In genomic region chr1:83931658-83932253, GRCh38 we compare ENCODE assay signal across 8 cellular contexts.
DNase-seq lines count a peak whose midpoint lies in the region; ATAC-seq and TF ChIP-seq lines count a peak whose summit lies in the region.

No MANE protein-coding gene starts in this region.

- no peaks in the 10 kb centered on the region for H3K36me3 Mint-ChIP-seq in activated CD4-positive, alpha-beta memory T cell treated with anti-CD3 and anti-CD28 coated beads, Interleukin-2, amount 10 ng/mL, durations not matched to agents 7 days and 5 days (ENCODE audit: low read depth)

- H2AK5ac ChIP-seq in trophoblast cell (ENCODE audit: low read length), result no peak overlapping the region

- no peaks in the 10 kb centered on the region for H4K20me1 ChIP-seq in HCT116 (ENCODE audit: insufficient read depth)

- no peak overlapping the region for H3K23ac ChIP-seq in trophoblast cell (ENCODE audit: low read length)

- no peaks in the 10 kb centered on the region for H3K9me3 Mint-ChIP-seq in activated CD4-positive, alpha-beta memory T cell treated with anti-CD3 and anti-CD28 coated beads, Interleukin-2, amount 10 ng/mL, durations not matched to agents 7 days and 5 days

- H3K4me1 ChIP-seq in HCT116 (ENCODE audit: control insufficient read depth in 1 of 2, insufficient read depth in 2 of 2, low read length in 2 of 2) (peaks cover 0 to 4% of the 10 kb centered on the region in 2 experiments; a peak in 1 of 4 replicates), foreskin keratinocyte (no peaks in the 10 kb centered on the region), trophoblast cell (ENCODE audit: control insufficient read depth in 1 of 2, insufficient read depth in 2 of 2, low read length in 2 of 2) (no peaks in the 10 kb centered on the region)

- CTCF ChIA-PET in HCT116 (lab: Charles Lee), result interaction anchor here (1.0 to 1.6 kb wide), 5 partner anchors 11 to 204 kb away, joined by 3 to 23 read pairs (median 3); no protein-coding TSS in a partner anchor
- CTCF ChIA-PET in activated CD4-positive, alpha-beta memory T cell treated with anti-CD3 and anti-CD28 coated beads, Interleukin-2, amount 10 ng/mL, durations not matched to agents 7 days and 5 days (lab: Charles Lee), result interaction anchor here (0.8 to 2.2 kb wide), 4 partner anchors 191 to 840 kb away, joined by 3 to 17 read pairs (median 5); no protein-coding TSS in a partner anchor

- no peak overlapping the region for H2BK120ac ChIP-seq in trophoblast cell (ENCODE audit: insufficient read depth, low read length, poor library complexity)

- H3K9ac ChIP-seq in HCT116 (ENCODE audit: low read length), result no peak overlapping the region
- H3K9ac ChIP-seq in trophoblast cell (ENCODE audit: low read length), result no peak overlapping the region

- no peaks in the 10 kb centered on the region for H3K79me2 ChIP-seq in HCT116 (ENCODE audit: insufficient read depth, low read length)
- H3K79me2 ChIP-seq in trophoblast cell (ENCODE audit: control insufficient read depth, insufficient read depth, low read length, poor library complexity), result no peaks in the 10 kb centered on the region

- no peak overlapping the region for H2BK5ac ChIP-seq in trophoblast cell (ENCODE audit: low read depth, low read length, poor library complexity)

- RAD21 ChIA-PET in HCT116 (lab: Charles Lee; ENCODE audit: low non-redundant PET in 1 of 2, low total read pairs in 2 of 2, uncharacterized antibody in 2 of 2, unreplicated experiment in 2 of 2), result interaction anchor here (1.1 to 1.4 kb wide), 3 partner anchors 191 to 192 kb away, joined by 3 to 6 read pairs (median 3); no protein-coding TSS in a partner anchor

- H3K4me3 Mint-ChIP-seq in activated CD4-positive, alpha-beta memory T cell treated with anti-CD3 and anti-CD28 coated beads, Interleukin-2, amount 10 ng/mL, durations not matched to agents 7 days and 5 days, result no peak overlapping the region

- H3K4me2 ChIP-seq in HCT116 (ENCODE audit: low read length) (no peak overlapping the region), trophoblast cell (ENCODE audit: low read length) (no peak overlapping the region)

- TF ChIP-seq POLR2A in HCT116 (IDR thresholded peaks at IDR 0.05; ENCODE audit: borderline replicate concordance, extremely low read depth, insufficient read depth, insufficient read length), result no peak

- no peak overlapping the region for H4K91ac ChIP-seq in trophoblast cell (ENCODE audit: low read depth, low read length)

- peak; percentile 59 for DNase-seq in ACHN
- peak; percentile 7 for DNase-seq in GDM1 (lab: John Stamatoyannopoulos, UW)
- peak; percentile 39 for DNase-seq in HCT116 (ENCODE audit: low read depth, low spot score)
- DNase-seq in NCI-H2029 (lab: John Stamatoyannopoulos, UW), result peak; percentile 19
- DNase-seq in foreskin keratinocyte, result peak in 1 of 2 donors; percentile 29
- DNase-seq in trophoblast cell, result peak; percentile 6 to 74
- no peak for DNase-seq in activated CD4-positive, alpha-beta memory T cell treated with anti-CD3 and anti-CD28 coated beads, Interleukin-2, amount 10 ng/mL, durations not matched to agents 7 days and 5 days

- H3K4me3 ChIP-seq in HCT116 (replicated peaks in 1 of 2; ENCODE audit: low read depth in 1 of 2, low read length in 2 of 2) (no peak overlapping the region), WI38 (ENCODE audit: low read depth, low read length) (no peak overlapping the region), trophoblast cell (ENCODE audit: low read depth, low read length) (no peak overlapping the region)

- H3K14ac ChIP-seq in trophoblast cell (ENCODE audit: low read length), result no peak overlapping the region

- no peak overlapping the region for H4K8ac ChIP-seq in trophoblast cell (ENCODE audit: low read depth, low read length)

- no peak overlapping the region for H3K27ac Mint-ChIP-seq in activated CD4-positive, alpha-beta memory T cell treated with anti-CD3 and anti-CD28 coated beads, Interleukin-2, amount 10 ng/mL, durations not matched to agents 7 days and 5 days

- H3K27ac ChIP-seq in HCT116 (ENCODE audit: low read depth, low read length) (no peak overlapping the region), foreskin keratinocyte (no peak overlapping the region), trophoblast cell (ENCODE audit: low read depth, low read length) (no peak overlapping the region)

- peak; percentile 88 for TF ChIP-seq RAD21 in HCT116 (IDR thresholded peaks at IDR 0.05; ENCODE audit: low read depth)

- H3K79me1 ChIP-seq in trophoblast cell (ENCODE audit: low read length), result no peaks in the 10 kb centered on the region

- WGBS in trophoblast cell (ENCODE audit: extremely low coverage, insufficient coverage, insufficient read length), result no CpG with 5 or more reads among the region's 2 CpGs

- no TSS peak for BruUV-seq in HCT116 (replicated peaks; lab: Mats Ljungman, UMichigan)

- no peaks in the 10 kb centered on the region for H3K9me2 ChIP-seq in HCT116 (ENCODE audit: insufficient read depth)

- no peaks in the 10 kb centered on the region for H3K4me1 Mint-ChIP-seq in activated CD4-positive, alpha-beta memory T cell treated with anti-CD3 and anti-CD28 coated beads, Interleukin-2, amount 10 ng/mL, durations not matched to agents 7 days and 5 days

- peaks cover 12% of the 10 kb centered on the region for H3K27me3 Mint-ChIP-seq in activated CD4-positive, alpha-beta memory T cell treated with anti-CD3 and anti-CD28 coated beads, Interleukin-2, amount 10 ng/mL, durations not matched to agents 7 days and 5 days

- POLR2A ChIA-PET in HCT116 (lab: Charles Lee), result no interaction called here
- POLR2A ChIA-PET in activated CD4-positive, alpha-beta memory T cell treated with anti-CD3 and anti-CD28 coated beads, Interleukin-2, amount 10 ng/mL, durations not matched to agents 7 days and 5 days (lab: Charles Lee), result no interaction called here

- H3K18ac ChIP-seq in trophoblast cell (ENCODE audit: low read length), result no peak overlapping the region

- no peaks in the 10 kb centered on the region for H3K36me3 ChIP-seq in HCT116 (ENCODE audit: control insufficient read depth in 1 of 2, insufficient read depth in 2 of 2, low read length in 2 of 2)
- no peaks in the 10 kb centered on the region for H3K36me3 ChIP-seq in trophoblast cell (ENCODE audit: control insufficient read depth in 1 of 2, insufficient read depth in 2 of 2, low read length in 2 of 2)

- H2BK12ac ChIP-seq in trophoblast cell (ENCODE audit: low read length), result no peak overlapping the region

- no peak overlapping the region for H2AFZ ChIP-seq in HCT116 (ENCODE audit: low read depth, low read length, poor library complexity, severe bottlenecking)
- no peak overlapping the region for H2AFZ ChIP-seq in trophoblast cell (ENCODE audit: insufficient read depth, low read length, poor library complexity)

- TF ChIP-seq CTCF in HCT116 (IDR thresholded peaks at IDR 0.05 in 2 of 3, conservative IDR thresholded peaks at IDR 0.05 in 1 of 3; ENCODE audit: borderline replicate concordance in 1 of 3, insufficient read depth in 1 of 3, low read depth in 2 of 3, low read length in 2 of 3), result peak; percentile 68 to 82 (median 81); a peak in 5 of 6 replicates
- peak; percentile 53; the same call in 1 of the 2 replicates for TF ChIP-seq CTCF in WI38 (IDR thresholded peaks at IDR 0.05; ENCODE audit: low read depth, low read length)
- peak; percentile 90 for TF ChIP-seq CTCF in foreskin keratinocyte (conservative IDR thresholded peaks at IDR 0.05)

- no peak overlapping the region for H4K12ac ChIP-seq in trophoblast cell (ENCODE audit: low read depth, low read length)

- ATAC-seq in HCT116 (peak; percentile 88), foreskin keratinocyte (peak; percentile 79)

- H3K27me3 ChIP-seq in HCT116 (ENCODE audit: insufficient read depth, low read length), result no peaks in the 10 kb centered on the region
- no peaks in the 10 kb centered on the region for H3K27me3 ChIP-seq in foreskin keratinocyte
- no peaks in the 10 kb centered on the region for H3K27me3 ChIP-seq in trophoblast cell (ENCODE audit: insufficient read depth, low read length)

- intact Hi-C loops in HCT116 (cut with micrococcal nuclease), result loop anchor here (1.0 to 10.0 kb wide), 5 partner anchors 17 to 823 kb away; no protein-coding TSS in a partner anchor

- H3K9me3 ChIP-seq in HCT116 (ENCODE audit: control insufficient read depth in 1 of 2, insufficient read depth in 1 of 2, low read depth in 1 of 2, low read length in 2 of 2) (no peaks in the 10 kb centered on the region), trophoblast cell (ENCODE audit: insufficient read depth, low read depth, low read length) (no peaks in the 10 kb centered on the region)

- in situ Hi-C loops in ACHN (cut with HindIII; ENCODE audit: low pct_ligation_motif_present, low pct_unique_long_range_greater_than_20kb, low sequenced_read_pairs), result no loop called here

- no peak overlapping the region for H3K4ac ChIP-seq in trophoblast cell (ENCODE audit: low read depth, low read length)

TF ChIP-seq in HCT116, 20 proteins besides CTCF, POLR2A, EP300 and RAD21 (continues in another document):
- no peak for TF ChIP-seq FOSL1 (IDR thresholded peaks at IDR 0.05; ENCODE audit: low read depth)
- TF ChIP-seq EZH2 (IDR thresholded peaks at IDR 0.05), result no peak
- TF ChIP-seq ATF3 (IDR thresholded peaks at IDR 0.05), result no peak
- TF ChIP-seq SP1 (IDR thresholded peaks at IDR 0.05; ENCODE audit: low read depth), result peak; percentile 13; the same call in 1 of the 2 replicates
- TF ChIP-seq EZH2phosphoT487 (IDR thresholded peaks at IDR 0.05; ENCODE audit: borderline replicate concordance), result no peak
- TF ChIP-seq ZFX (IDR thresholded peaks at IDR 0.05), result no peak
